1 cellular context compared by ENCODE assay signal in the genomic region with DNA sequence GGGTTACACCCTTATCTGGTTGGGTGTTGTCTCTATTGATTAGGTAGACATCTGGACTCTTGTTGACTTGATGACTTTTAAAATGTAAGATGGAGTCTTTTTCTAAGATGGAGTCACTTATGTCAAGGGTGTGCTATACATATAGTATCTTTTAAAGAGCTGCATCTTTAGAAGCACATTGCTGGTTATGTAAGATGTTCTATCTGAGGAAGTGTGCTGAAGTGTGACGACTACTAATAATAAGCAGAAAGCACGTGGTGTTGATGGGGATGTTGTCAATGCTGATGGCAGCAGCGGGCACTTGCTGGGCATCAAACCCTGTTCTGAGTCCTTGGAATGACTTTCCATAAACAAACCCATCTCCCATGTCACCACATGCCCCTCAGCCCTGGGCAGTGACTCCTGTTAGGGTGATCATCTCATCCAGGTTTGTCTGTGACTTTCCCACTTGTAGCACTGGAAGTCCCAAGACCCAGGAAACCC.
TF ChIP-seq lines count a peak whose summit lies in the region.

No MANE protein-coding gene starts in this region.

TF ChIP-seq in A549, 52 proteins besides CTCF, POLR2A, EP300 and RAD21 (continued from another document):
- TF ChIP-seq, protein P1, sequence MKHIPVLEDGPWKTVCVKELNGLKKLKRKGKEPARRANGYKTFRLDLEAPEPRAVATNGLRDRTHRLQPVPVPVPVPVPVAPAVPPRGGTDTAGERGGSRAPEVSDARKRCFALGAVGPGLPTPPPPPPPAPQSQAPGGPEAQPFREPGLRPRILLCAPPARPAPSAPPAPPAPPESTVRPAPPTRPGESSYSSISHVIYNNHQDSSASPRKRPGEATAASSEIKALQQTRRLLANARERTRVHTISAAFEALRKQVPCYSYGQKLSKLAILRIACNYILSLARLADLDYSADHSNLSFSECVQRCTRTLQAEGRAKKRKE (CRISPR knock-in tag; IDR thresholded peaks at IDR 0.05; ENCODE audit: low read depth): peak; percentile 99
- TF ChIP-seq, protein P2, sequence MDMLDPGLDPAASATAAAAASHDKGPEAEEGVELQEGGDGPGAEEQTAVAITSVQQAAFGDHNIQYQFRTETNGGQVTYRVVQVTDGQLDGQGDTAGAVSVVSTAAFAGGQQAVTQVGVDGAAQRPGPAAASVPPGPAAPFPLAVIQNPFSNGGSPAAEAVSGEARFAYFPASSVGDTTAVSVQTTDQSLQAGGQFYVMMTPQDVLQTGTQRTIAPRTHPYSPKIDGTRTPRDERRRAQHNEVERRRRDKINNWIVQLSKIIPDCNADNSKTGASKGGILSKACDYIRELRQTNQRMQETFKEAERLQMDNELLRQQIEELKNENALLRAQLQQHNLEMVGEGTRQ (IDR thresholded peaks at IDR 0.05): no peak
- TF ChIP-seq, protein P3, sequence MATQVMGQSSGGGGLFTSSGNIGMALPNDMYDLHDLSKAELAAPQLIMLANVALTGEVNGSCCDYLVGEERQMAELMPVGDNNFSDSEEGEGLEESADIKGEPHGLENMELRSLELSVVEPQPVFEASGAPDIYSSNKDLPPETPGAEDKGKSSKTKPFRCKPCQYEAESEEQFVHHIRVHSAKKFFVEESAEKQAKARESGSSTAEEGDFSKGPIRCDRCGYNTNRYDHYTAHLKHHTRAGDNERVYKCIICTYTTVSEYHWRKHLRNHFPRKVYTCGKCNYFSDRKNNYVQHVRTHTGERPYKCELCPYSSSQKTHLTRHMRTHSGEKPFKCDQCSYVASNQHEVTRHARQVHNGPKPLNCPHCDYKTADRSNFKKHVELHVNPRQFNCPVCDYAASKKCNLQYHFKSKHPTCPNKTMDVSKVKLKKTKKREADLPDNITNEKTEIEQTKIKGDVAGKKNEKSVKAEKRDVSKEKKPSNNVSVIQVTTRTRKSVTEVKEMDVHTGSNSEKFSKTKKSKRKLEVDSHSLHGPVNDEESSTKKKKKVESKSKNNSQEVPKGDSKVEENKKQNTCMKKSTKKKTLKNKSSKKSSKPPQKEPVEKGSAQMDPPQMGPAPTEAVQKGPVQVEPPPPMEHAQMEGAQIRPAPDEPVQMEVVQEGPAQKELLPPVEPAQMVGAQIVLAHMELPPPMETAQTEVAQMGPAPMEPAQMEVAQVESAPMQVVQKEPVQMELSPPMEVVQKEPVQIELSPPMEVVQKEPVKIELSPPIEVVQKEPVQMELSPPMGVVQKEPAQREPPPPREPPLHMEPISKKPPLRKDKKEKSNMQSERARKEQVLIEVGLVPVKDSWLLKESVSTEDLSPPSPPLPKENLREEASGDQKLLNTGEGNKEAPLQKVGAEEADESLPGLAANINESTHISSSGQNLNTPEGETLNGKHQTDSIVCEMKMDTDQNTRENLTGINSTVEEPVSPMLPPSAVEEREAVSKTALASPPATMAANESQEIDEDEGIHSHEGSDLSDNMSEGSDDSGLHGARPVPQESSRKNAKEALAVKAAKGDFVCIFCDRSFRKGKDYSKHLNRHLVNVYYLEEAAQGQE (IDR thresholded peaks at IDR 0.05): no peak
- TF ChIP-seq GATA3 (IDR thresholded peaks at IDR 0.05; ENCODE audit: borderline replicate concordance): no peak
- TF ChIP-seq ZSCAN20 (CRISPR knock-in tag; IDR thresholded peaks at IDR 0.05): peak; percentile 98
- TF ChIP-seq RARB (CRISPR knock-in tag; IDR thresholded peaks at IDR 0.05): peak; percentile 72; the same call in 1 of the 2 replicates
- TF ChIP-seq ZC3H11A (IDR thresholded peaks at IDR 0.05): no peak
- TF ChIP-seq, protein P4, sequence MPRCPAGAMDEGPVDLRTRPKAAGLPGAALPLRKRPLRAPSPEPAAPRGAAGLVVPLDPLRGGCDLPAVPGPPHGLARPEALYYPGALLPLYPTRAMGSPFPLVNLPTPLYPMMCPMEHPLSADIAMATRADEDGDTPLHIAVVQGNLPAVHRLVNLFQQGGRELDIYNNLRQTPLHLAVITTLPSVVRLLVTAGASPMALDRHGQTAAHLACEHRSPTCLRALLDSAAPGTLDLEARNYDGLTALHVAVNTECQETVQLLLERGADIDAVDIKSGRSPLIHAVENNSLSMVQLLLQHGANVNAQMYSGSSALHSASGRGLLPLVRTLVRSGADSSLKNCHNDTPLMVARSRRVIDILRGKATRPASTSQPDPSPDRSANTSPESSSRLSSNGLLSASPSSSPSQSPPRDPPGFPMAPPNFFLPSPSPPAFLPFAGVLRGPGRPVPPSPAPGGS (IDR thresholded peaks at IDR 0.05): no peak
- TF ChIP-seq RCOR1 (IDR thresholded peaks at IDR 0.05; ENCODE audit: low read depth, low read length): no peak
- TF ChIP-seq KDM1A (IDR thresholded peaks at IDR 0.05; ENCODE audit: low read depth): no peak
- TF ChIP-seq FOSB (CRISPR knock-in tag; IDR thresholded peaks at IDR 0.05): peak; percentile 86
- TF ChIP-seq, protein P5, sequence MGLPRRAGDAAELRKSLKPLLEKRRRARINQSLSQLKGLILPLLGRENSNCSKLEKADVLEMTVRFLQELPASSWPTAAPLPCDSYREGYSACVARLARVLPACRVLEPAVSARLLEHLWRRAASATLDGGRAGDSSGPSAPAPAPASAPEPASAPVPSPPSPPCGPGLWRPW (IDR thresholded peaks at IDR 0.05): no peak
- TF ChIP-seq CBX2 (IDR thresholded peaks at IDR 0.05; ENCODE audit: borderline replicate concordance, low read depth): no peak
- TF ChIP-seq FOXS1 (CRISPR knock-in tag; IDR thresholded peaks at IDR 0.05): peak; percentile 92
- no peak for TF ChIP-seq SREBF2 (IDR thresholded peaks at IDR 0.05)
- TF ChIP-seq TFCP2L1 (CRISPR knock-in tag; IDR thresholded peaks at IDR 0.05): peak; percentile 82; the same call in 1 of the 2 replicates
- TF ChIP-seq, protein P6, sequence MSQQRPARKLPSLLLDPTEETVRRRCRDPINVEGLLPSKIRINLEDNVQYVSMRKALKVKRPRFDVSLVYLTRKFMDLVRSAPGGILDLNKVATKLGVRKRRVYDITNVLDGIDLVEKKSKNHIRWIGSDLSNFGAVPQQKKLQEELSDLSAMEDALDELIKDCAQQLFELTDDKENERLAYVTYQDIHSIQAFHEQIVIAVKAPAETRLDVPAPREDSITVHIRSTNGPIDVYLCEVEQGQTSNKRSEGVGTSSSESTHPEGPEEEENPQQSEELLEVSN (IDR thresholded peaks at IDR 0.05; ENCODE audit: borderline replicate concordance, low read depth): no peak
- no peak for TF ChIP-seq EHMT2 (IDR thresholded peaks at IDR 0.05; ENCODE audit: low read depth)
- TF ChIP-seq, protein P7, sequence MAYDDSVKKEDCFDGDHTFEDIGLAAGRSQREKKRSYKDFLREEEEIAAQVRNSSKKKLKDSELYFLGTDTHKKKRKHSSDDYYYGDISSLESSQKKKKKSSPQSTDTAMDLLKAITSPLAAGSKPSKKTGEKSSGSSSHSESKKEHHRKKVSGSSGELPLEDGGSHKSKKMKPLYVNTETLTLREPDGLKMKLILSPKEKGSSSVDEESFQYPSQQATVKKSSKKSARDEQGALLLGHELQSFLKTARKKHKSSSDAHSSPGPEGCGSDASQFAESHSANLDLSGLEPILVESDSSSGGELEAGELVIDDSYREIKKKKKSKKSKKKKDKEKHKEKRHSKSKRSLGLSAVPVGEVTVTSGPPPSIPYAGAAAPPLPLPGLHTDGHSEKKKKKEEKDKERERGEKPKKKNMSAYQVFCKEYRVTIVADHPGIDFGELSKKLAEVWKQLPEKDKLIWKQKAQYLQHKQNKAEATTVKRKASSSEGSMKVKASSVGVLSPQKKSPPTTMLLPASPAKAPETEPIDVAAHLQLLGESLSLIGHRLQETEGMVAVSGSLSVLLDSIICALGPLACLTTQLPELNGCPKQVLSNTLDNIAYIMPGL (CRISPR knock-in tag; IDR thresholded peaks at IDR 0.05; ENCODE audit: borderline replicate concordance): no peak
- no peak for TF ChIP-seq BHLHE40 (IDR thresholded peaks at IDR 0.05; ENCODE audit: low read depth, low read length)
- no peak for TF ChIP-seq CBX8 (IDR thresholded peaks at IDR 0.05)
- TF ChIP-seq TP53 (CRISPR knock-in tag; IDR thresholded peaks at IDR 0.05): peak; percentile 34; the same call in 1 of the 2 replicates
- TF ChIP-seq ESRRA (IDR thresholded peaks at IDR 0.05; ENCODE audit: borderline replicate concordance, low read length): no peak
- TF ChIP-seq KDM5A (IDR thresholded peaks at IDR 0.05): no peak
- TF ChIP-seq NPAS2 (CRISPR knock-in tag; IDR thresholded peaks at IDR 0.05; ENCODE audit: borderline replicate concordance): peak; percentile 84
- no peak for TF ChIP-seq ZFP36 (IDR thresholded peaks at IDR 0.05; ENCODE audit: borderline replicate concordance, partially characterized antibody)
- peak; percentile 94 for TF ChIP-seq HEYL (CRISPR knock-in tag; IDR thresholded peaks at IDR 0.05)
- TF ChIP-seq SMC3 (IDR thresholded peaks at IDR 0.05): no peak
- no peak for TF ChIP-seq CEBPB (IDR thresholded peaks at IDR 0.05)
- TF ChIP-seq CHD2 (IDR thresholded peaks at IDR 0.05; ENCODE audit: low read length, partially characterized antibody): no peak
- no peak for TF ChIP-seq MAFK (IDR thresholded peaks at IDR 0.05; ENCODE audit: partially characterized antibody)
TF ChIP-seq in A549: peak in this region for 16.
